Comparison of ENCODE assay signal across 9 cellular contexts in the genomic region with DNA sequence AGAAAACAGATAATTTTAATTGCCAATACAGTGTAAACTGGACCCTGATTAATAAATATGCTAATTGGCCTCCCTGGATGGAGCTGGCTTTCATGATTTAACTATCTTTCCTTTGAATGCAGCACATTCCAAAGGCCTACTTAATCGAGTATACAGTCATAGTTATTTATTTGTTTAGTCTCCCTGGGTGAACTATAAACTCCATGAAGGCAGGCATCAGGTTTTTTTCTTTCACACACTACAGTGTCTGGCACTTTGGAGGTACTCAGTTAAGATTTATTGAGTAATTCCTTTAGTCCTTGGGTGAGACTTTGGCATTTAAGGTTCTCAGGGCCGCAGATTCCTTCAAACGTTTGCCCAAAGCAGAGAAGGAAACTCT. TPM values are rescaled to one million over a fixed set of nuclear protein-coding genes. Genes with fewer than 3 reads are reported as not detected.
DNase-seq lines count a peak whose midpoint lies in the region; ATAC-seq and TF ChIP-seq lines count a peak whose summit lies in the region.
"Had no signal": no experiment of that assay in that cellular context is flagged by ENCODE, and none has a peak within 500 bp of the region (broad histone marks: within the 10 kb centered on the region; RNA-seq: fewer than 3 reads in every experiment).

No MANE protein-coding gene starts in this region.

- peaks cover 11% of the 10 kb centered on the region for H3K9me1 ChIP-seq in IMR-90 (ENCODE audit: insufficient read depth, low read length)

- H3K4me3 ChIP-seq in IMR-90 (ENCODE audit: insufficient read depth, low read depth, low read length), result no peak overlapping the region
- peak overlapping the region in 1 of 3 donors; percentile 2 for H3K4me3 ChIP-seq in breast epithelium
- H3K4me3 ChIP-seq in lower lobe of right lung, result no peak overlapping the region
- no peak overlapping the region for H3K4me3 ChIP-seq in stomach

- intact Hi-C loops in IMR-90 (cut with micrococcal nuclease) (loop anchor here (2.0 kb wide), 1 partner anchor 20 kb away; a partner anchor contains a TSS), breast epithelium (cut with DNase I; ENCODE audit: low total_unique reads) (no loop called here), lower lobe of right lung (cut with DNase I) (no loop called here), stomach (cut with DNase I; ENCODE audit: low total_unique reads) (no loop called here)

- TF ChIP-seq RAD21 in IMR-90 (IDR thresholded peaks at IDR 0.05; ENCODE audit: low read length), result no peak

- POLR2A ChIA-PET in IMR-90 (lab: Charles Lee; ENCODE audit: unreplicated experiment), result interaction anchor here (1.3 kb wide), 1 partner anchor 10 kb away, joined by 8 read pairs; no protein-coding TSS in a partner anchor

- CTCF ChIA-PET in IMR-90 (lab: Yijun Ruan, JAX), result interaction anchor here (0.5 to 1.6 kb wide), 5 partner anchors 12 to 393 kb away, joined by 3 to 11 read pairs (median 7); no protein-coding TSS in a partner anchor

- no TSS peak for BruUV-seq in IMR-90 (replicated peaks; lab: Mats Ljungman, UMichigan)

- no peaks in the 10 kb centered on the region for H3K9me3 ChIP-seq in IMR-90 (ENCODE audit: control insufficient read depth, insufficient read depth, low read length)
- no peaks in the 10 kb centered on the region for H3K9me3 ChIP-seq in breast epithelium
- no peaks in the 10 kb centered on the region for H3K9me3 ChIP-seq in lower lobe of right lung
- H3K9me3 ChIP-seq in stomach, result no peaks in the 10 kb centered on the region
- H3K9me3 ChIP-seq: BE2C had no signal

- H2BK15ac ChIP-seq in IMR-90 (ENCODE audit: low read depth, low read length), result peak overlapping the region; percentile 24; the same call in 2 of the 3 replicates

- no peak for TF ChIP-seq EP300 in stomach (IDR thresholded peaks at IDR 0.05)

- peak overlapping the region; percentile 82 for H2BK5ac ChIP-seq in IMR-90 (ENCODE audit: low read depth, low read length, poor library complexity, severe bottlenecking)

- no peaks in the 10 kb centered on the region for H3K27me3 ChIP-seq in IMR-90 (ENCODE audit: control insufficient read depth, insufficient read depth, low read length)
- H3K27me3 ChIP-seq in breast epithelium, result no peaks in the 10 kb centered on the region
- no peaks in the 10 kb centered on the region for H3K27me3 ChIP-seq in lower lobe of right lung (ENCODE audit: low read depth)
- H3K27me3 ChIP-seq in stomach, result no peaks in the 10 kb centered on the region
- H3K27me3 ChIP-seq: BE2C had no signal

- peak overlapping the region; percentile 52 for H3K18ac ChIP-seq in IMR-90 (ENCODE audit: low read depth, low read length)

- TF ChIP-seq CTCF in IMR-90 (conservative IDR thresholded peaks at IDR 0.05; ENCODE audit: low read depth, low read length) (no peak), breast epithelium (IDR thresholded peaks at IDR 0.05) (no peak), lower lobe of right lung (IDR thresholded peaks at IDR 0.05) (no peak), stomach (IDR thresholded peaks at IDR 0.05) (no peak)

- peaks cover 10% of the 10 kb centered on the region; the same call in 1 of the 2 replicates for H4K20me1 ChIP-seq in IMR-90 (ENCODE audit: insufficient read depth, low read length)

- peak overlapping the region; percentile 32 for H3K14ac ChIP-seq in IMR-90 (replicated peaks; ENCODE audit: low read depth, low read length)

- peak overlapping the region; percentile 74 for H3K56ac ChIP-seq in IMR-90 (ENCODE audit: extremely low read depth, insufficient read depth, low read length)

- dilution Hi-C loops in IMR-90 (cut with HindIII; ENCODE audit: low sequenced_read_pairs, unreplicated experiment), result no loop called here

- H2BK20ac ChIP-seq in IMR-90 (ENCODE audit: low read depth, low read length), result peak overlapping the region; percentile 40; the same call in 1 of the 2 replicates

- peak overlapping the region; percentile 89 for H3K27ac ChIP-seq in IMR-90 (ENCODE audit: insufficient read depth, low read length)
- peak overlapping the region; percentile 85 to 88 for H3K27ac ChIP-seq in breast epithelium
- H3K27ac ChIP-seq in lower lobe of right lung, result peak overlapping the region; percentile 72
- peak overlapping the region; percentile 69 to 89 (median 82) for H3K27ac ChIP-seq in stomach

- H3K4ac ChIP-seq in IMR-90 (ENCODE audit: low read depth, low read length), result peak overlapping the region; percentile 84

- H3K4me2 ChIP-seq in IMR-90 (ENCODE audit: low read depth, low read length), result peak overlapping the region; percentile 54

- DNase-seq in IMR-90 (no peak), breast epithelium (ENCODE audit: low spot score in 2 of 2) (no peak), lower lobe of right lung (no peak), stomach (no peak), nucleus accumbens (lab: John Stamatoyannopoulos, UW) (no peak), SW480 (ENCODE audit: low spot score) (no peak), NCI-H526 treated with DMSO at 0.1 percent for 48 hours (lab: John Stamatoyannopoulos, UW) (no peak), NCI-H2227 treated with DMSO at 0.1 percent for 48 hours (lab: John Stamatoyannopoulos, UW) (no peak)
- DNase-seq: BE2C had no signal

- H2AFZ ChIP-seq in IMR-90 (replicated peaks; ENCODE audit: low read length, poor library complexity), result no peak overlapping the region

- peak overlapping the region; percentile 49 to 67 for H4K8ac ChIP-seq in IMR-90 (ENCODE audit: low read depth in 2 of 2, low read length in 2 of 2)

- peaks cover 14 to 71% of the 10 kb centered on the region in 2 experiments for H3K79me1 ChIP-seq in IMR-90 (ENCODE audit: low read depth in 1 of 2, low read length in 2 of 2)

- peak overlapping the region; percentile 37 for H3K23ac ChIP-seq in IMR-90 (ENCODE audit: low read depth, low read length)

- no peaks in the 10 kb centered on the region for H3K36me3 ChIP-seq in IMR-90 (ENCODE audit: control insufficient read depth, insufficient read depth, low read length)
- no peaks in the 10 kb centered on the region for H3K36me3 ChIP-seq in breast epithelium
- no peaks in the 10 kb centered on the region for H3K36me3 ChIP-seq in lower lobe of right lung
- H3K36me3 ChIP-seq in stomach, result no peaks in the 10 kb centered on the region
- H3K36me3 ChIP-seq: BE2C had no signal

- peak overlapping the region; percentile 81 for H4K91ac ChIP-seq in IMR-90 (ENCODE audit: insufficient read depth, low read depth, low read length)

- no CpG with 5 or more reads among the region's 3 CpGs for WGBS in IMR-90 (ENCODE audit: extremely low coverage in 2 of 2, insufficient read length in 1 of 2), 2 experiments
- WGBS in stomach, 5 donors, result 21 to 34% (median 31%) methylated on average over 3 of the region's 3 CpGs

- ATAC-seq in IMR-90 (ENCODE audit: low read depth) (no peak), lower lobe of right lung (peak in 1 of 2 donors; percentile 36)

- in situ Hi-C loops in IMR-90 (cut with MboI; ENCODE audit: low sequenced_read_pairs), result no loop called here

- no peak overlapping the region for H3K9ac ChIP-seq in IMR-90 (ENCODE audit: low read depth, low read length)

- TF ChIP-seq POLR2A in IMR-90 (IDR thresholded peaks at IDR 0.05; ENCODE audit: low read depth, low read length) (no peak), breast epithelium (IDR thresholded peaks at IDR 0.05) (no peak), stomach (IDR thresholded peaks at IDR 0.05) (no peak)

- peak overlapping the region; percentile 66 for H4K5ac ChIP-seq in IMR-90 (ENCODE audit: low read depth, low read length)

- H2AK5ac ChIP-seq in IMR-90 (ENCODE audit: low read depth, low read length), result peak overlapping the region; percentile 51

- H2BK120ac ChIP-seq in IMR-90 (ENCODE audit: low read depth, low read length), result peak overlapping the region; percentile 77

- H3K4me1 ChIP-seq in IMR-90 (ENCODE audit: control insufficient read depth, insufficient read depth, low read length), result peaks cover 11% of the 10 kb centered on the region; the same call in 1 of the 2 replicates
- H3K4me1 ChIP-seq in breast epithelium, result peaks cover 0 to 8% of the 10 kb centered on the region in 2 donors
- H3K4me1 ChIP-seq in lower lobe of right lung, result peaks cover 21% of the 10 kb centered on the region
- peaks cover 15 to 63% (median 22%) of the 10 kb centered on the region in 4 donors for H3K4me1 ChIP-seq in stomach
- H3K4me1 ChIP-seq: BE2C had no signal

- H2AK9ac ChIP-seq in IMR-90 (replicated peaks; ENCODE audit: low read depth, low read length, poor library complexity), result peak overlapping the region; percentile 57

TF ChIP-seq in IMR-90, 13 proteins besides CTCF, POLR2A, EP300 and RAD21:
- TF ChIP-seq MXI1 (IDR thresholded peaks at IDR 0.05; ENCODE audit: borderline replicate concordance, low read depth, low read length), result no peak
- 0 out of 2 replicates have a peak, but pooled peaks have one; percentile 3 for TF ChIP-seq FOS (IDR thresholded peaks at IDR 0.05; ENCODE audit: low read depth, low read length)
- no peak for TF ChIP-seq MAZ (IDR thresholded peaks at IDR 0.05; ENCODE audit: borderline replicate concordance, low read depth, low read length)

RNA-seq across cellular contexts. Expression of a gene that starts 20.4 kb away (rescaled TPM):
- total RNA-seq in IMR-90 (2012; rRNA removed) (17.4 and 18.3 TPM in 2 replicates), breast epithelium (10 to 100 TPM; 17.0 to 17.1 (median 17.1) TPM), lower lobe of right lung (23.6 TPM), stomach (10 to 100 TPM in 2 of 5 donors, 1 to 10 TPM in 3; 3.8 to 34.8 (median 9.9) TPM)
- polyA plus RNA-seq in IMR-90 (2012; rRNA removed) (35.4 and 42.8 TPM in 2 replicates), stomach (1 to 10 TPM; 3.4 to 6.6 (median 6.5) TPM)
- 16.0 and 32.6 TPM in 2 replicates for polyA plus RNA-seq in IMR-90 (2012; cell fraction: cytosol; rRNA removed)
- polyA plus RNA-seq in IMR-90 (2012; cell fraction: nucleus; rRNA removed; ENCODE audit: low replicate concordance), result 90.1 and 162 TPM in 2 replicates
